Comparison of ENCODE assay signal across 22 cellular contexts in genomic region chr6:145469021-145469420, GRCh38.
"Had no signal": no experiment of that assay in that cellular context is flagged by ENCODE, and none has a peak within 500 bp of the region (broad histone marks: within the 10 kb centered on the region; RNA-seq: fewer than 3 reads in every experiment).

No MANE protein-coding gene starts in this region.

- H3K27me3 ChIP-seq: SJSA1 had no signal

- H3K9me3 ChIP-seq: SJSA1 had no signal

- H3K4me3 ChIP-seq: SJSA1, SK-N-MC had no signal

- H3K27ac ChIP-seq: SJSA1, SK-N-MC had no signal

- H3K36me3 ChIP-seq: SJSA1 had no signal

- DNase-seq: Karpas-422, KG1, MV-4-11, NCI-H1092, NCI-H1436, NCI-H187, NCI-H2029, NCI-H2081 treated with DMSO at 0.1 percent for 48 hours, NCI-H2171, NCI-H226, NCI-H446, NCI-H510A, NCI-H524 treated with DMSO at 0.1 percent for 48 hours, NCI-H69, NCI-H774, Right ventricle myocardium superior, RPMI8226, SIG-M5, SW 1271, T-cell had no signal

- H3K4me1 ChIP-seq: SJSA1 had no signal

- ATAC-seq: T-cell had no signal
